9 cellular contexts compared by ENCODE assay signal in the genomic region with DNA sequence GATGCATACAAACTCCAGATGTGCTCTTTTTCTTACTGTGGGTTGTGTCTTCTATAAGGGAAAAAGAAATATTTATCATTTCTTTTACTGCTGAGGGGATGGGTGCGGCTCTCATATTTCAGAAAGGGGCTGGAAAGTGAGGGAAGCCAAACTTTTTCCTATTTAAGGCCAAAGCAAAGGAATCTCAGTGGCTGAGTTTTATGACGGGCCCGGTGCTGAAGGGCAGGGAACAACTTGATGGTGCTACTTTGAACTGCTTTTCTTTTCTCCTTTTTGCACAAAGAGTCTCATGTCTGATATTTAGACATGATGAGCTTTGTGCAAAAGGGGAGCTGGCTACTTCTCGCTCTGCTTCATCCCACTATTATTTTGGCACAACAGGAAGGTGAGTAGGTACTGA. TPM values are rescaled to one million over a fixed set of nuclear protein-coding genes. Genes with fewer than 3 reads are reported as not detected.
DNase-seq lines count a peak whose midpoint lies in the region; ATAC-seq and TF ChIP-seq lines count a peak whose summit lies in the region.
"Had no signal": no experiment of that assay in that cellular context is flagged by ENCODE, and none has a peak within 500 bp of the region (broad histone marks: within the 10 kb centered on the region; RNA-seq: fewer than 3 reads in every experiment).

A gene (plus strand): TSS at position 190 of the 400 bp plus-strand sequence. CDS start 117 bp downstream, at position 307.

- H3K27ac ChIP-seq in heart right ventricle = peak within 1 kb of the TSS; percentile 51 to 87 (median 79)
- peak within 1 kb of the TSS; percentile 32 for H3K27ac ChIP-seq in psoas muscle

- TF ChIP-seq CTCF in heart right ventricle (IDR thresholded peaks at IDR 0.05) = no peak
- TF ChIP-seq CTCF in psoas muscle (IDR thresholded peaks at IDR 0.05) = no peak
- no peak for TF ChIP-seq CTCF in BE2C (IDR thresholded peaks at IDR 0.05; ENCODE audit: low read depth, low read length)

- H3K36me3 ChIP-seq in heart right ventricle = no peaks in the 10 kb centered on the region
- no peaks in the 10 kb centered on the region for H3K36me3 ChIP-seq in psoas muscle (ENCODE audit: insufficient read depth in 1 of 2, low read depth in 1 of 2)
- H3K36me3 ChIP-seq in BE2C = no peaks in the 10 kb centered on the region

- intact Hi-C loops in heart right ventricle (cut with DNase I) = loop anchor here in 6 of 10 donors (5.0 to 10.0 kb wide), 7 partner anchors 37 to 447 kb away; no protein-coding TSS in a partner anchor
- intact Hi-C loops in psoas muscle (cut with DNase I) = loop anchor here (10.0 kb wide), 3 partner anchors 189 to 789 kb away; no protein-coding TSS in a partner anchor

- H3K27me3 ChIP-seq in heart right ventricle (no peaks in the 10 kb centered on the region), psoas muscle (ENCODE audit: insufficient read depth in 3 of 3, low read length in 2 of 3) (no peaks in the 10 kb centered on the region), BE2C (no peaks in the 10 kb centered on the region)

- ATAC-seq in heart right ventricle = peak in 6 of 8 donors; percentile 12 to 47 (median 26)
- ATAC-seq in psoas muscle = peak in 1 of 4 donors; percentile 29
- ATAC-seq in HG02885 (IDR thresholded peaks at IDR 0.05; ENCODE audit: poor library complexity, unreplicated experiment) = no peak
- ATAC-seq: CD8-positive, alpha-beta T cell had no signal

- DNase-seq in AG20443 (ENCODE audit: low spot score) = peak; percentile 50
- DNase-seq in amniotic stem cell (lab: John Stamatoyannopoulos, UW) = peak; percentile 39
- peak; percentile 32 to 48 for DNase-seq in heart right ventricle
- DNase-seq in psoas muscle = peak in 1 of 2 donors; percentile 50
- no peak for DNase-seq in BE2C
- no peak for DNase-seq in NCI-H1105 (lab: John Stamatoyannopoulos, UW)
- DNase-seq in NCI-H82 (lab: John Stamatoyannopoulos, UW) = no peak
- DNase-seq: CD8-positive, alpha-beta T cell had no signal

- H3K4me3 ChIP-seq in heart right ventricle (peak within 1 kb of the TSS; percentile 8 to 60 (median 52)), psoas muscle (peak within 1 kb of the TSS; percentile 52), BE2C (ENCODE audit: low read depth, low read length) (no peak within 1 kb of the TSS)

- 45 to 49% methylated on average over 4 of the region's 4 CpGs for WGBS in heart right ventricle, 2 donors
- WGBS in psoas muscle, 3 donors = 16 to 35% (median 25%) methylated on average over 4 of the region's 4 CpGs

- H3K9me3 ChIP-seq in heart right ventricle = no peaks in the 10 kb centered on the region
- H3K9me3 ChIP-seq in psoas muscle = no peaks in the 10 kb centered on the region
- H3K9me3 ChIP-seq in BE2C = no peaks in the 10 kb centered on the region

- peaks cover 0 to 4% (median 0%) of the 10 kb centered on the region in 9 donors for H3K4me1 ChIP-seq in heart right ventricle
- H3K4me1 ChIP-seq in psoas muscle = no peaks in the 10 kb centered on the region
- H3K4me1 ChIP-seq in BE2C = no peaks in the 10 kb centered on the region

RNA-seq across cellular contexts. Expression of the gene that starts here (rescaled TPM):
- total RNA-seq in heart right ventricle = 100 to 1,000 TPM in 3 of 10 donors, 10 to 100 TPM in 7; 53.9 to 700 (median 73.5) TPM
- 100 to 1,000 TPM in 1 of 2 donors, 10 to 100 TPM in 1; 33.5 to 173 TPM for polyA plus RNA-seq in heart right ventricle
- total RNA-seq in psoas muscle = 10 to 100 TPM; 17.9 to 73.1 (median 45.8) TPM
- polyA plus RNA-seq in psoas muscle = 10 to 100 TPM in 2 of 3 donors, 1 to 10 TPM in 1; 9.4 to 29.0 (median 11.2) TPM
- polyA plus RNA-seq in BE2C (2012; ENCODE audit: insufficient read depth, insufficient read length, low read depth) = 3.4 TPM
- total RNA-seq: CD8-positive, alpha-beta T cell had no signal

Comparison
In these comparisons a context has a peak if more than half of its experiments do, and no peak if none do; other contexts are left out.
1. DNase-seq: peak in AG20443 (single experiment), amniotic stem cell (single experiment) and heart right ventricle (2 of 2); none in BE2C (single experiment), NCI-H1105 (single experiment) and NCI-H82 (single experiment).